ENCODE assay signal across 8 cellular contexts in the genomic region with DNA sequence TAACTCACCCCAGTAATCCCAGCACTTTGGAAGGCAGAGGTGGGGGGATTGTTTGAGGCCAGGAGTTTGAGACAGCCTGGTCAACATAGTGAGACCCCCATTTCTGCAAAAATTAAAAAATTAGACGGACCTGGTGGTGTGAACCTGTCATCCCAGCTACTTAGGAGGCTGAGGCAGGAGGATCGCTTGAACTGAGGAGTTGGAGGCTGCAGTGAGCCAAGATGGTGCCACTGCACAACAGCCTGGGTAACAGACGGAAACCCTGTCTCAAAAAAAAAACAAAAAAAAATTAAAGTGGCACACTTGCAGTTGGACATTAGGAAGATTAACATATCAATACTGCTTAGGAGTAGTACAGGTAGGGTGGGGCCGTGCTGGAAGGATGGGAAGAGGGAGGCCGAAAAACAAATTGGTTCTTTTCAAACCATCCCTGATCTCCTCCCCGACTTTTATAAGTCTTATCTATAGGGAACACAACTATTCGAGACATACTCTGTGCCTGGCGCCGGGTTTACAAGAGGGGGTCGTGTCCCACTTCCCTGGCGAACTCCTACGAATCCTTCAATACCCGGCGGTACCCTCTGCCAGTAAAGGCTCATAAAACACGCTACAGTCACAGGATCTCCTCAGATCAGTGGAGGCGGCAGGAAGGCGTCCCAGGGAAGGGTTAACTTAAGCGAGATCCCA. TPM values are rescaled to one million over a fixed set of nuclear protein-coding genes. Genes with fewer than 3 reads are reported as not detected.
A peak's percentile ranks its signal among the peaks of the same experiment; 100 is the strongest.
DNase-seq lines count a peak whose midpoint lies in the region; ATAC-seq and TF ChIP-seq lines count a peak whose summit lies in the region.

No MANE protein-coding gene starts in this region.

- no peak for TF ChIP-seq CTCF in HEK293 (tag by site-specific recombination; IDR thresholded peaks at IDR 0.05)
- TF ChIP-seq CTCF in WI38 (IDR thresholded peaks at IDR 0.05; ENCODE audit: low read depth, low read length): no peak
- TF ChIP-seq CTCF in smooth muscle cell (IDR thresholded peaks at IDR 0.05; ENCODE audit: borderline replicate concordance, insufficient read depth, poor library complexity, severe bottlenecking): no peak

- intact Hi-C loops in sciatic nerve (cut with DNase I): no loop called here

- H3K4me2 ChIP-seq in smooth muscle cell: peak overlapping the region; percentile 96

- H3K79me2 ChIP-seq in smooth muscle cell (ENCODE audit: low read depth): peaks cover 18% of the 10 kb centered on the region

- H3K4me3 ChIP-seq in HEK293 (ENCODE audit: low read depth, low read length) (peak overlapping the region; percentile 90), WI38 (ENCODE audit: low read depth, low read length) (peak overlapping the region; percentile 87), smooth muscle cell (peak overlapping the region; percentile 96)

- H4K20me1 ChIP-seq in smooth muscle cell (ENCODE audit: low read depth): no peaks in the 10 kb centered on the region

- H3K4me1 ChIP-seq in HEK293 (ENCODE audit: control insufficient read depth, insufficient read depth, low read length) (peaks cover 3% of the 10 kb centered on the region; the same call in 1 of the 2 replicates), smooth muscle cell (ENCODE audit: low read depth) (peaks cover 10% of the 10 kb centered on the region)

- H3K9me3 ChIP-seq in HEK293 (ENCODE audit: control insufficient read depth, insufficient read depth, low read depth, low read length): no peaks in the 10 kb centered on the region
- no peaks in the 10 kb centered on the region for H3K9me3 ChIP-seq in smooth muscle cell (replicated peaks; ENCODE audit: low read depth)

- peak overlapping the region; percentile 87 for H3K27ac ChIP-seq in HEK293 (ENCODE audit: extremely low read depth, low read depth, low read length)
- H3K27ac ChIP-seq in smooth muscle cell (ENCODE audit: low read depth): peak overlapping the region; percentile 92

- H3K36me3 ChIP-seq in HEK293 (ENCODE audit: control insufficient read depth in 2 of 2, insufficient read depth in 1 of 2, low read length in 2 of 2): peaks cover 0 to 14% of the 10 kb centered on the region in 2 experiments; a peak in 2 of 3 replicates
- no peaks in the 10 kb centered on the region for H3K36me3 ChIP-seq in smooth muscle cell (ENCODE audit: low read depth)

- POLR2A ChIA-PET in HEK293 (lab: Yijun Ruan, JAX): no interaction called here

- H3K27me3 ChIP-seq in smooth muscle cell (ENCODE audit: low read depth): no peaks in the 10 kb centered on the region

- ATAC-seq in HG02763 (IDR thresholded peaks at IDR 0.05; ENCODE audit: unreplicated experiment) (no peak), sciatic nerve (no peak)

- peak overlapping the region; percentile 94 for H3K9ac ChIP-seq in smooth muscle cell (ENCODE audit: low read depth)

- DNase-seq in glomerular visceral epithelial cell (ENCODE audit: extremely low spot score): peak; percentile 50
- no peak for DNase-seq in smooth muscle cell (lab: John Stamatoyannopoulos, UW; ENCODE audit: unreplicated experiment)
- DNase-seq in DMS153 (lab: John Stamatoyannopoulos, UW): no peak
- no peak for DNase-seq in T-helper 9 cell
- DNase-seq in sciatic nerve (ENCODE audit: low spot score): no peak

- WGBS in smooth muscle cell (ENCODE audit: low lambda C conversion rate): 21% methylated on average over 18 of the region's 18 CpGs

- CTCF ChIA-PET in HEK293 (lab: Yijun Ruan, JAX): interaction anchor here (1.4 kb wide), 1 partner anchor 14 kb away, joined by 3 read pairs; no protein-coding TSS in a partner anchor

- peak overlapping the region; percentile 93 for H2AFZ ChIP-seq in smooth muscle cell (ENCODE audit: low read depth)

- H3F3A ChIP-seq in smooth muscle cell (ENCODE audit: low read depth): peaks cover 3% of the 10 kb centered on the region

TF ChIP-seq in HEK293, 187 proteins besides CTCF, POLR2A, EP300 and RAD21 (continues in another document):
- TF ChIP-seq ZNF514 (tag by site-specific recombination; IDR thresholded peaks at IDR 0.05): no peak
- TF ChIP-seq ZNF140 (tag by site-specific recombination; IDR thresholded peaks at IDR 0.05): no peak
- no peak for TF ChIP-seq ZNF558 (tag by site-specific recombination; IDR thresholded peaks at IDR 0.05)
- no peak for TF ChIP-seq ZNF37A (tag by site-specific recombination; IDR thresholded peaks at IDR 0.05)
- TF ChIP-seq, protein P1, sequence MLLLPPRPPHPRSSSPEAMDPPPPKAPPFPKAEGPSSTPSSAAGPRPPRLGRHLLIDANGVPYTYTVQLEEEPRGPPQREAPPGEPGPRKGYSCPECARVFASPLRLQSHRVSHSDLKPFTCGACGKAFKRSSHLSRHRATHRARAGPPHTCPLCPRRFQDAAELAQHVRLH (tag by site-specific recombination; IDR thresholded peaks at IDR 0.05): 0 out of 2 replicates have a peak, but pooled peaks have one; percentile 50
- TF ChIP-seq, protein P2, sequence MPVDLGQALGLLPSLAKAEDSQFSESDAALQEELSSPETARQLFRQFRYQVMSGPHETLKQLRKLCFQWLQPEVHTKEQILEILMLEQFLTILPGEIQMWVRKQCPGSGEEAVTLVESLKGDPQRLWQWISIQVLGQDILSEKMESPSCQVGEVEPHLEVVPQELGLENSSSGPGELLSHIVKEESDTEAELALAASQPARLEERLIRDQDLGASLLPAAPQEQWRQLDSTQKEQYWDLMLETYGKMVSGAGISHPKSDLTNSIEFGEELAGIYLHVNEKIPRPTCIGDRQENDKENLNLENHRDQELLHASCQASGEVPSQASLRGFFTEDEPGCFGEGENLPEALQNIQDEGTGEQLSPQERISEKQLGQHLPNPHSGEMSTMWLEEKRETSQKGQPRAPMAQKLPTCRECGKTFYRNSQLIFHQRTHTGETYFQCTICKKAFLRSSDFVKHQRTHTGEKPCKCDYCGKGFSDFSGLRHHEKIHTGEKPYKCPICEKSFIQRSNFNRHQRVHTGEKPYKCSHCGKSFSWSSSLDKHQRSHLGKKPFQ (tag by site-specific recombination; IDR thresholded peaks at IDR 0.05): peak; percentile 39; the same call in 1 of the 2 replicates
- no peak for TF ChIP-seq ZFP41 (tag by site-specific recombination; IDR thresholded peaks at IDR 0.05; ENCODE audit: borderline replicate concordance)
- no peak for TF ChIP-seq ZBTB8A (tag by site-specific recombination; IDR thresholded peaks at IDR 0.05)
- TF ChIP-seq ZNF302 (tag by site-specific recombination; IDR thresholded peaks at IDR 0.05; ENCODE audit: low read depth): no peak
- TF ChIP-seq, protein P3, sequence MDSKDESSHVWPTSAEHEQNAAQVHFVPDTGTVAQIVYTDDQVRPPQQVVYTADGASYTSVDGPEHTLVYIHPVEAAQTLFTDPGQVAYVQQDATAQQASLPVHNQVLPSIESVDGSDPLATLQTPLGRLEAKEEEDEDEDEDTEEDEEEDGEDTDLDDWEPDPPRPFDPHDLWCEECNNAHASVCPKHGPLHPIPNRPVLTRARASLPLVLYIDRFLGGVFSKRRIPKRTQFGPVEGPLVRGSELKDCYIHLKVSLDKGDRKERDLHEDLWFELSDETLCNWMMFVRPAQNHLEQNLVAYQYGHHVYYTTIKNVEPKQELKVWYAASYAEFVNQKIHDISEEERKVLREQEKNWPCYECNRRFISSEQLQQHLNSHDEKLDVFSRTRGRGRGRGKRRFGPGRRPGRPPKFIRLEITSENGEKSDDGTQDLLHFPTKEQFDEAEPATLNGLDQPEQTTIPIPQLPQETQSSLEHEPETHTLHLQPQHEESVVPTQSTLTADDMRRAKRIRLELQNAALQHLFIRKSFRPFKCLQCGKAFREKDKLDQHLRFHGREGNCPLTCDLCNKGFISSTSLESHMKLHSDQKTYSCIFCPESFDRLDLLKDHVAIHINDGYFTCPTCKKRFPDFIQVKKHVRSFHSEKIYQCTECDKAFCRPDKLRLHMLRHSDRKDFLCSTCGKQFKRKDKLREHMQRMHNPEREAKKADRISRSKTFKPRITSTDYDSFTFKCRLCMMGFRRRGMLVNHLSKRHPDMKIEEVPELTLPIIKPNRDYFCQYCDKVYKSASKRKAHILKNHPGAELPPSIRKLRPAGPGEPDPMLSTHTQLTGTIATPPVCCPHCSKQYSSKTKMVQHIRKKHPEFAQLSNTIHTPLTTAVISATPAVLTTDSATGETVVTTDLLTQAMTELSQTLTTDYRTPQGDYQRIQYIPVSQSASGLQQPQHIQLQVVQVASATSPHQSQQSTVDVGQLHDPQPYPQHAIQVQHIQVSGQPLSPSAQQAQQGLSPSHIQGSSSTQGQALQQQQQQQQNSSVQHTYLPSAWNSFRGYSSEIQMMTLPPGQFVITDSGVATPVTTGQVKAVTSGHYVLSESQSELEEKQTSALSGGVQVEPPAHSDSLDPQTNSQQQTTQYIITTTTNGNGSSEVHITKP (tag by site-specific recombination; IDR thresholded peaks at IDR 0.05): no peak
- TF ChIP-seq ZBTB1 (tag by site-specific recombination; IDR thresholded peaks at IDR 0.05): no peak
- TF ChIP-seq ZNF366 (tag by site-specific recombination; conservative IDR thresholded peaks at IDR 0.05): no peak
- no peak for TF ChIP-seq HOXC10 (CRISPR knock-in tag; IDR thresholded peaks at IDR 0.05)
- no peak for TF ChIP-seq ZNF292 (tag by site-specific recombination; IDR thresholded peaks at IDR 0.05; ENCODE audit: borderline replicate concordance, low read depth)
- no peak for TF ChIP-seq ZFHX2 (tag by site-specific recombination; conservative IDR thresholded peaks at IDR 0.05)
- no peak for TF ChIP-seq YY2 (tag by site-specific recombination; IDR thresholded peaks at IDR 0.05)
- no peak for TF ChIP-seq YY1 (tag by site-specific recombination; IDR thresholded peaks at IDR 0.05)
- TF ChIP-seq ZNF2 (tag by site-specific recombination; IDR thresholded peaks at IDR 0.05): no peak
- no peak for TF ChIP-seq ZNF324 (tag by site-specific recombination; IDR thresholded peaks at IDR 0.05)
- TF ChIP-seq MZF1 (tag by site-specific recombination; IDR thresholded peaks at IDR 0.05; ENCODE audit: borderline replicate concordance): no peak

RNA-seq across cellular contexts. Expression of a gene that starts 0.6 kb away (rescaled TPM):
- total RNA-seq in smooth muscle cell (26.6 and 61.0 TPM in 2 replicates), sciatic nerve (30.6 TPM)
- 78.0 and 83.9 TPM in 2 replicates for polyA plus RNA-seq in smooth muscle cell

RNA-seq across cellular contexts. Expression of a gene that starts 0.9 kb away (rescaled TPM):
- 22.6 and 26.6 TPM in 2 replicates for total RNA-seq in smooth muscle cell
- polyA plus RNA-seq in smooth muscle cell: 29.3 and 39.5 TPM in 2 replicates
- 21.1 TPM for total RNA-seq in sciatic nerve

RNA-seq across cellular contexts. Expression of a gene that starts 8.2 kb away (rescaled TPM):
- total RNA-seq in smooth muscle cell (0.76 and 2.4 TPM in 2 replicates), sciatic nerve (2.5 TPM)
- polyA plus RNA-seq in smooth muscle cell: 2.3 and 3.1 TPM in 2 replicates

RNA-seq across cellular contexts. Expression of a gene that starts 17.1 kb away (rescaled TPM):
- total RNA-seq in smooth muscle cell (10.1 and 18.0 TPM in 2 replicates), sciatic nerve (19.5 TPM)
- polyA plus RNA-seq in smooth muscle cell: 16.9 and 17.7 TPM in 2 replicates

RNA-seq across cellular contexts. Expression of a gene that starts 17.3 kb away (rescaled TPM):
- total RNA-seq in smooth muscle cell (36.4 and 47.6 TPM in 2 replicates), sciatic nerve (42.4 TPM)
- polyA plus RNA-seq in smooth muscle cell: 56.9 and 59.7 TPM in 2 replicates
